In genomic region chr1:27141266-27142003, GRCh38 we compare ENCODE assay signal across 11 cellular contexts. TPM values are rescaled to one million over a fixed set of nuclear protein-coding genes. Genes with fewer than 3 reads are reported as not detected.
DNase-seq lines count a peak whose midpoint lies in the region; ATAC-seq, FAIRE-seq and TF ChIP-seq lines count a peak whose summit lies in the region.
"Had no signal": no experiment of that assay in that cellular context is flagged by ENCODE, and none has a peak within 500 bp of the region (broad histone marks: within the 10 kb centered on the region; RNA-seq: fewer than 3 reads in every experiment).

No MANE protein-coding gene starts in this region.

- no peaks in the 10 kb centered on the region for H3K9me3 ChIP-seq in pancreas
- H3K9me3 ChIP-seq: ovary had no signal

- intact Hi-C loops in MCF 10A (cut with micrococcal nuclease) (no loop called here), pancreas (cut with DNase I) (no loop called here)

- no TSS peak for BruUV-seq in MCF 10A (replicated peaks; lab: Mats Ljungman, UMichigan)

- H3K4me3 Mint-ChIP-seq in MCF 10A (ENCODE audit: unreplicated experiment) = no peak overlapping the region
- H3K4me3 Mint-ChIP-seq: activated T-helper 17 cell treated with anti-CD3 and anti-CD28 coated beads, Interleukin-2, amount 50 U/mL, for 72 hours had no signal

- H3K4me1 ChIP-seq in pancreas = peaks cover 0 to 7% (median 3%) of the 10 kb centered on the region in 3 donors

- H3K36me3 Mint-ChIP-seq in MCF 10A (ENCODE audit: insufficient read depth, unreplicated experiment) = peaks cover 3% of the 10 kb centered on the region

- no peaks in the 10 kb centered on the region for H3K27me3 ChIP-seq in pancreas
- H3K27me3 ChIP-seq: ovary had no signal

- H3K27ac Mint-ChIP-seq in MCF 10A (ENCODE audit: low read depth, unreplicated experiment) = no peak overlapping the region

- H3K4me3 ChIP-seq in pancreas = no peak overlapping the region
- H3K4me3 ChIP-seq: ovary had no signal

- no peak overlapping the region for H3K27ac ChIP-seq in pancreas
- H3K27ac ChIP-seq: ovary had no signal

- no peaks in the 10 kb centered on the region for H3K27me3 Mint-ChIP-seq in MCF 10A (ENCODE audit: insufficient read depth, unreplicated experiment)
- H3K27me3 Mint-ChIP-seq: activated T-helper 17 cell treated with anti-CD3 and anti-CD28 coated beads, Interleukin-2, amount 50 U/mL, for 72 hours had no signal

- TF ChIP-seq CTCF in MCF 10A (IDR thresholded peaks at IDR 0.05; ENCODE audit: unreplicated experiment) (no peak), pancreas (IDR thresholded peaks at IDR 0.05) (no peak)

- peaks cover 69% of the 10 kb centered on the region for H3K4me1 Mint-ChIP-seq in MCF 10A (ENCODE audit: insufficient read depth, unreplicated experiment)

- ATAC-seq in pancreas = peak; percentile 29 to 73 (median 62)
- no peak for ATAC-seq in HG03196 (IDR thresholded peaks at IDR 0.05; ENCODE audit: unreplicated experiment)
- no peak for ATAC-seq in GM19397 (IDR thresholded peaks at IDR 0.05; ENCODE audit: unreplicated experiment)

- POLR2A ChIA-PET in MCF 10A (lab: Yijun Ruan, JAX) = interaction anchor here (0.6 to 8.8 kb wide), 6 partner anchors 8 to 201 kb away, joined by 3 to 111 read pairs (median 5); partner anchors contain the start of genes SLC9A1 and SYTL1

- H3K36me3 ChIP-seq in pancreas = no peaks in the 10 kb centered on the region
- H3K36me3 ChIP-seq: ovary had no signal

- peak; percentile 90 for DNase-seq in DMS153 treated with DMSO at 0.1 percent for 48 hours (lab: John Stamatoyannopoulos, UW; ENCODE audit: unreplicated experiment)
- peak; percentile 88 for DNase-seq in NCI-H2029 (lab: John Stamatoyannopoulos, UW)
- DNase-seq in MCF 10A (ENCODE audit: unreplicated experiment) = peak; percentile 74
- peak in 4 of 6 donors; percentile 51 to 76 (median 63) for DNase-seq in pancreas
- DNase-seq in stimulated activated CD4-positive, alpha-beta T cell treated with anti-CD3 and anti-CD28 coated beads, Interleukin-4, amount 100 ng/mL, for 1 hour = no peak
- DNase-seq in hepatic stellate cell (ENCODE audit: low spot score) = no peak
- DNase-seq: ovary had no signal

- no peaks in the 10 kb centered on the region for H3K9me3 Mint-ChIP-seq in MCF 10A (ENCODE audit: unreplicated experiment)
- H3K9me3 Mint-ChIP-seq: activated T-helper 17 cell treated with anti-CD3 and anti-CD28 coated beads, Interleukin-2, amount 50 U/mL, for 72 hours had no signal

- CTCF ChIA-PET in MCF 10A (lab: Yijun Ruan, JAX) = interaction anchor here (0.6 to 1.3 kb wide), 9 partner anchors 14 to 160 kb away, joined by 3 to 5 read pairs (median 3); no protein-coding TSS in a partner anchor

- WGBS in pancreas, 2 donors = 55% methylated on average over 9 of the region's 9 CpGs

- no peak for FAIRE-seq in pancreas (lab: Jason Lieb, UNC)
- FAIRE-seq: colon had no signal

RNA-seq across cellular contexts. Expression of gene SLC9A1, which starts 13.5 kb away (rescaled TPM):
- total RNA-seq in MCF 10A (2022) (70.5 and 88.8 TPM in 2 replicates), pancreas (10 to 100 TPM in 4 of 6 donors, 1 to 10 TPM in 2; 8.3 to 20.6 (median 11.1) TPM)
- 10 to 100 TPM in 1 of 2 donors, 1 to 10 TPM in 1; 9.8 to 15.0 TPM for polyA plus RNA-seq in pancreas

Comparison
In these comparisons a context has a peak if more than half of its experiments do, and no peak if none do; other contexts are left out.
1. DNase-seq: peak in DMS153 treated with DMSO at 0.1 percent for 48 hours (single experiment), NCI-H2029 (single experiment), MCF 10A (single experiment) and pancreas (4 of 6); none in stimulated activated CD4-positive, alpha-beta T cell treated with anti-CD3 and anti-CD28 coated beads, Interleukin-4, amount 100 ng/mL, for 1 hour (single experiment) and hepatic stellate cell (single experiment).
2. ATAC-seq: peak in pancreas (4 of 4); none in HG03196 (single experiment) and GM19397 (single experiment).